In genomic region chr6:56386717-56387116, GRCh38 we compare ENCODE assay signal across 30 cellular contexts.
"Had no signal": no experiment of that assay in that cellular context is flagged by ENCODE, and none has a peak within 500 bp of the region (broad histone marks: within the 10 kb centered on the region; RNA-seq: fewer than 3 reads in every experiment).

No MANE protein-coding gene starts in this region.

- H3K4me3 Mint-ChIP-seq: activated CD4-positive, alpha-beta memory T cell treated with anti-CD3 and anti-CD28 coated beads, Interleukin-2, amount 10 ng/mL, durations not matched to agents 7 days and 5 days; activated CD4-positive, alpha-beta T cell treated with anti-CD3 and anti-CD28 coated beads, Interleukin-2, amount 10 ng/mL, durations not matched to agents 7 days and 5 days; activated naive CD4-positive, alpha-beta T cell treated with anti-CD3 and anti-CD28 coated beads, Interleukin-2, amount 10 ng/mL, durations not matched to agents 7 days and 5 days; activated naive CD8-positive, alpha-beta T cell treated with anti-CD3 and anti-CD28 coated beads, Interleukin-2, amount 10 ng/mL, durations not matched to agents 7 days and 5 days; activated T-cell treated with anti-CD3 and anti-CD28 coated beads, Interleukin-2, amount 50 U/mL, for 24 hours; brain; effector memory CD8-positive, alpha-beta T cell; nephron; type B pancreatic cell had no signal

- ATAC-seq: effector memory CD8-positive, alpha-beta T cell; gastrocnemius medialis; sciatic nerve; stimulated activated naive CD8-positive, alpha-beta T cell treated with anti-CD3 and anti-CD28 coated beads, Interleukin-15, Interleukin-2, amounts not matched to agents 100 U/mL and 50 U/mL, for 24 hours had no signal

- H3K27me3 Mint-ChIP-seq: activated CD4-positive, alpha-beta memory T cell treated with anti-CD3 and anti-CD28 coated beads, Interleukin-2, amount 10 ng/mL, durations not matched to agents 7 days and 5 days; activated CD4-positive, alpha-beta T cell treated with anti-CD3 and anti-CD28 coated beads, Interleukin-2, amount 10 ng/mL, durations not matched to agents 7 days and 5 days; activated naive CD8-positive, alpha-beta T cell treated with anti-CD3 and anti-CD28 coated beads, Interleukin-2, amount 10 ng/mL, durations not matched to agents 7 days and 5 days; brain; effector memory CD8-positive, alpha-beta T cell; type B pancreatic cell had no signal

- H3K36me3 ChIP-seq: ascending aorta, cardiac muscle cell, colonic mucosa, gastrocnemius medialis, vagina had no signal

- H3K36me3 Mint-ChIP-seq: activated naive CD4-positive, alpha-beta T cell treated with anti-CD3 and anti-CD28 coated beads, Interleukin-2, amount 10 ng/mL, durations not matched to agents 7 days and 5 days; activated naive CD8-positive, alpha-beta T cell treated with anti-CD3 and anti-CD28 coated beads, Interleukin-2, amount 10 ng/mL, durations not matched to agents 7 days and 5 days; brain; type B pancreatic cell had no signal

- H3K9me3 Mint-ChIP-seq: activated CD4-positive, alpha-beta memory T cell treated with anti-CD3 and anti-CD28 coated beads, Interleukin-2, amount 10 ng/mL, durations not matched to agents 7 days and 5 days; activated CD4-positive, alpha-beta T cell treated with anti-CD3 and anti-CD28 coated beads, Interleukin-2, amount 10 ng/mL, durations not matched to agents 7 days and 5 days; activated naive CD4-positive, alpha-beta T cell treated with anti-CD3 and anti-CD28 coated beads, Interleukin-2, amount 10 ng/mL, durations not matched to agents 7 days and 5 days; activated naive CD8-positive, alpha-beta T cell treated with anti-CD3 and anti-CD28 coated beads, Interleukin-2, amount 10 ng/mL, durations not matched to agents 7 days and 5 days had no signal

- H3K4me1 Mint-ChIP-seq: activated CD4-positive, alpha-beta memory T cell treated with anti-CD3 and anti-CD28 coated beads, Interleukin-2, amount 10 ng/mL, durations not matched to agents 7 days and 5 days; activated CD4-positive, alpha-beta T cell treated with anti-CD3 and anti-CD28 coated beads, Interleukin-2, amount 10 ng/mL, durations not matched to agents 7 days and 5 days; activated naive CD4-positive, alpha-beta T cell treated with anti-CD3 and anti-CD28 coated beads, Interleukin-2, amount 10 ng/mL, durations not matched to agents 7 days and 5 days; activated naive CD8-positive, alpha-beta T cell treated with anti-CD3 and anti-CD28 coated beads, Interleukin-2, amount 10 ng/mL, durations not matched to agents 7 days and 5 days; nephron had no signal

- H3K27ac Mint-ChIP-seq: activated CD4-positive, alpha-beta memory T cell treated with anti-CD3 and anti-CD28 coated beads, Interleukin-2, amount 10 ng/mL, durations not matched to agents 7 days and 5 days; activated CD4-positive, alpha-beta T cell treated with anti-CD3 and anti-CD28 coated beads, Interleukin-2, amount 10 ng/mL, durations not matched to agents 7 days and 5 days; activated naive CD4-positive, alpha-beta T cell treated with anti-CD3 and anti-CD28 coated beads, Interleukin-2, amount 10 ng/mL, durations not matched to agents 7 days and 5 days; activated naive CD8-positive, alpha-beta T cell treated with anti-CD3 and anti-CD28 coated beads, Interleukin-2, amount 10 ng/mL, durations not matched to agents 7 days and 5 days; activated T-cell treated with anti-CD3 and anti-CD28 coated beads, Interleukin-2, amount 50 U/mL, for 24 hours; brain; effector memory CD8-positive, alpha-beta T cell; nephron; type B pancreatic cell had no signal

- H3K4me1 ChIP-seq: colonic mucosa, gastrocnemius medialis had no signal

- H3K27me3 ChIP-seq: ascending aorta, cardiac muscle cell, colonic mucosa, dorsolateral prefrontal cortex, gastrocnemius medialis, testis, vagina had no signal

- H3K9me3 ChIP-seq: ascending aorta, colonic mucosa, gastrocnemius medialis, testis, vagina had no signal

- DNase-seq: activated CD4-positive, alpha-beta memory T cell treated with anti-CD3 and anti-CD28 coated beads, Interleukin-2, amount 10 ng/mL, durations not matched to agents 7 days and 5 days; activated CD4-positive, alpha-beta T cell treated with anti-CD3 and anti-CD28 coated beads, Interleukin-2, amount 10 ng/mL, durations not matched to agents 7 days and 5 days; activated CD4-positive, CD25-positive, alpha-beta regulatory T cell treated with anti-CD3 and anti-CD28 coated beads, Interleukin-2, amount 50 U/mL, for 72 hours; activated CD8-positive, alpha-beta memory T cell treated with anti-CD3 and anti-CD28 coated beads, Interleukin-2, amount 50 U/mL, for 48 hours; activated gamma-delta T cell; activated naive CD4-positive, alpha-beta T cell treated with anti-CD3 and anti-CD28 coated beads, Interleukin-2, amount 10 ng/mL, durations not matched to agents 7 days and 5 days; activated naive CD8-positive, alpha-beta T cell treated with anti-CD3 and anti-CD28 coated beads, Interleukin-2, amount 10 ng/mL, durations not matched to agents 7 days and 5 days; activated T-cell treated with anti-CD3 and anti-CD28 coated beads, Interleukin-2, amount 50 U/mL, for 24 hours; cerebellar nuclear complex; colonic mucosa; dorsolateral prefrontal cortex; effector memory CD8-positive, alpha-beta T cell; erythroblast; gastrocnemius medialis; glutamatergic neuron; islet precursor cell; left ventricle myocardium superior; stimulated activated CD4-positive, alpha-beta T cell treated with anti-CD3 and anti-CD28 coated beads, Interleukin-12 subunit alpha, Interleukin-12 subunit beta, amount 100 ng/mL, for 4 hours; stimulated activated CD4-positive, alpha-beta T cell treated with anti-CD3 and anti-CD28 coated beads, Interleukin-4, amount 100 ng/mL, for 1 hour; stimulated activated naive CD8-positive, alpha-beta T cell treated with anti-CD3 and anti-CD28 coated beads, Interleukin-15, Interleukin-2, amounts not matched to agents 100 U/mL and 50 U/mL, for 24 hours; T1000; testis had no signal

- H3K27ac ChIP-seq: cardiac muscle cell, colonic mucosa, dorsolateral prefrontal cortex, gastrocnemius medialis, skin epidermis, testis, vagina had no signal

- H3K4me3 ChIP-seq: ascending aorta, cardiac muscle cell, colonic mucosa, dorsolateral prefrontal cortex, gastrocnemius medialis, skin epidermis, testis, vagina had no signal
